ENCODE assay signal across 2 cellular contexts in genomic region chr12:113770389-113770865, GRCh38.
A peak's percentile ranks its signal among the peaks of the same experiment; 100 is the strongest.
TF ChIP-seq lines count a peak whose summit lies in the region.

No MANE protein-coding gene starts in this region.

TF ChIP-seq in WTC11, 78 proteins besides CTCF, POLR2A, EP300 and RAD21 (continued from another document):
- peak; percentile 74; the same call in 1 of the 2 replicates for TF ChIP-seq GABPB1 (CRISPR knock-in tag; IDR thresholded peaks at IDR 0.05)

TF ChIP-seq in HepG2, 621 proteins besides CTCF, POLR2A, EP300 and RAD21 (continued from another document and continues in another):
- TF ChIP-seq PATZ1 (CRISPR knock-in tag; IDR thresholded peaks at IDR 0.05) (peak; percentile 92), ZHX2 (IDR thresholded peaks at IDR 0.05; ENCODE audit: low read depth) (peak; percentile 59), ZHX2 (CRISPR knock-in tag; IDR thresholded peaks at IDR 0.05; ENCODE audit: borderline replicate concordance) (no peak; the same call in 1 of the 2 replicates), ZNF616 (CRISPR knock-in tag; IDR thresholded peaks at IDR 0.05; ENCODE audit: low read depth) (0 out of 2 replicates have a peak, but pooled peaks have one; percentile 39), BORCS8-MEF2B (CRISPR knock-in tag; IDR thresholded peaks at IDR 0.05) (peak; percentile 51; the same call in 1 of the 2 replicates), ZNF770 (CRISPR knock-in tag; IDR thresholded peaks at IDR 0.05) (peak; percentile 90), ELF3 (CRISPR knock-in tag; IDR thresholded peaks at IDR 0.05) (peak; percentile 86), ZNF547 (CRISPR knock-in tag; IDR thresholded peaks at IDR 0.05) (no peak), KLF16 (CRISPR knock-in tag; IDR thresholded peaks at IDR 0.05) (peak in 1 of 2 experiments; percentile 92; a peak in 2 of 4 replicates), ELF1 (CRISPR knock-in tag; IDR thresholded peaks at IDR 0.05) (peak; percentile 88), ZBTB49 (CRISPR knock-in tag; IDR thresholded peaks at IDR 0.05; ENCODE audit: borderline replicate concordance) (peak; percentile 12; the same call in 1 of the 2 replicates), ZSCAN29 (CRISPR knock-in tag; conservative IDR thresholded peaks at IDR 0.05) (peak; percentile 92; the same call in 1 of the 2 replicates), NR2F1 (CRISPR knock-in tag; IDR thresholded peaks at IDR 0.05) (peak; percentile 95 to 98), ZBTB40 (IDR thresholded peaks at IDR 0.05) (no peak), ZBTB40 (CRISPR knock-in tag; IDR thresholded peaks at IDR 0.05) (peak; percentile 91), NFAT5 (CRISPR knock-in tag; IDR thresholded peaks at IDR 0.05) (no peak), KAT7 (CRISPR knock-in tag; IDR thresholded peaks at IDR 0.05; ENCODE audit: borderline replicate concordance) (0 out of 2 replicates have a peak, but pooled peaks have one; percentile 46), TARDBP (CRISPR knock-in tag; IDR thresholded peaks at IDR 0.05) (peak; percentile 99), KDM2A (CRISPR knock-in tag; IDR thresholded peaks at IDR 0.05; ENCODE audit: borderline replicate concordance, low read depth) (peak; percentile 69; the same call in 1 of the 2 replicates), GATAD2A (CRISPR knock-in tag; IDR thresholded peaks at IDR 0.05) (peak; percentile 96), TSC22D2 (CRISPR knock-in tag; IDR thresholded peaks at IDR 0.05; ENCODE audit: borderline replicate concordance) (0 out of 2 replicates have a peak, but pooled peaks have one; percentile 66), ZNF382 (CRISPR knock-in tag; IDR thresholded peaks at IDR 0.05; ENCODE audit: borderline replicate concordance) (no peak)
